ENCODE assay signal across 20 cellular contexts in genomic region chr15:76756371-76756770, GRCh38.
"Had no signal": no experiment of that assay in that cellular context is flagged by ENCODE, and none has a peak within 500 bp of the region (broad histone marks: within the 10 kb centered on the region; RNA-seq: fewer than 3 reads in every experiment).

No MANE protein-coding gene starts in this region.

- H3K36me3 ChIP-seq: breast epithelium had no signal

- H3K27me3 ChIP-seq: breast epithelium, tibial nerve, vagina had no signal

- DNase-seq: activated B cell treated with CpG ODN at 0.5 μM for 24 hours; activated CD4-positive, alpha-beta memory T cell treated with anti-CD3 and anti-CD28 coated beads, Interleukin-2, amount 10 ng/mL, durations not matched to agents 7 days and 5 days; activated CD4-positive, alpha-beta T cell treated with anti-CD3 and anti-CD28 coated beads for 4 hours; activated CD8-positive, alpha-beta memory T cell treated with anti-CD3 and anti-CD28 coated beads, Interleukin-2, amount 10 ng/mL, durations not matched to agents 7 days and 5 days; amygdala; cerebellar nuclear complex; effector CD4-positive, alpha-beta T cell; hypothalamus; mammary epithelial cell; stimulated activated CD4-positive, alpha-beta T cell treated with anti-CD3 and anti-CD28 coated beads, Interleukin-12 subunit alpha, Interleukin-12 subunit beta, amount 100 ng/mL, for 4 hours; stimulated activated CD4-positive, alpha-beta T cell treated with anti-CD3 and anti-CD28 coated beads, Interleukin-2, amount 100 ng/mL, for 24 hours; stimulated activated naive CD8-positive, alpha-beta T cell treated with anti-CD3 and anti-CD28 coated beads, Interleukin-15, Interleukin-2, amounts not matched to agents 100 U/mL and 50 U/mL, for 24 hours; T-helper 1 cell; T-helper 9 cell had no signal

- H3K9me3 Mint-ChIP-seq: activated CD4-positive, alpha-beta memory T cell treated with anti-CD3 and anti-CD28 coated beads, Interleukin-2, amount 10 ng/mL, durations not matched to agents 7 days and 5 days had no signal

- H3K9me3 ChIP-seq: vagina had no signal

- H3K4me3 ChIP-seq: breast epithelium, tibial nerve, vagina had no signal

- ATAC-seq: activated CD8-positive, alpha-beta memory T cell treated with anti-CD3 and anti-CD28 coated beads, Interleukin-2, amount 10 ng/mL, durations not matched to agents 7 days and 5 days; stimulated activated naive CD8-positive, alpha-beta T cell treated with anti-CD3 and anti-CD28 coated beads, Interleukin-15, Interleukin-2, amounts not matched to agents 100 U/mL and 50 U/mL, for 24 hours had no signal

- H3K4me3 Mint-ChIP-seq: activated B cell treated with CpG ODN at 0.5 μM for 24 hours; activated CD4-positive, alpha-beta memory T cell treated with anti-CD3 and anti-CD28 coated beads, Interleukin-2, amount 10 ng/mL, durations not matched to agents 7 days and 5 days; activated CD8-positive, alpha-beta memory T cell treated with anti-CD3 and anti-CD28 coated beads, Interleukin-2, amount 10 ng/mL, durations not matched to agents 7 days and 5 days; activated naive CD8-positive, alpha-beta T cell had no signal

- H3K4me1 Mint-ChIP-seq: activated B cell treated with CpG ODN at 0.5 μM for 24 hours had no signal

- H3K4me1 ChIP-seq: breast epithelium, tibial nerve, vagina had no signal

- H3K27me3 Mint-ChIP-seq: activated B cell treated with CpG ODN at 0.5 μM for 24 hours; activated CD4-positive, alpha-beta memory T cell treated with anti-CD3 and anti-CD28 coated beads, Interleukin-2, amount 10 ng/mL, durations not matched to agents 7 days and 5 days; activated CD8-positive, alpha-beta memory T cell treated with anti-CD3 and anti-CD28 coated beads, Interleukin-2, amount 10 ng/mL, durations not matched to agents 7 days and 5 days; activated naive CD8-positive, alpha-beta T cell; progenitor cell of endocrine pancreas had no signal

- H3K27ac ChIP-seq: breast epithelium, tibial nerve, vagina had no signal

- H3K27ac Mint-ChIP-seq: activated B cell treated with CpG ODN at 0.5 μM for 24 hours; activated CD4-positive, alpha-beta memory T cell treated with anti-CD3 and anti-CD28 coated beads, Interleukin-2, amount 10 ng/mL, durations not matched to agents 7 days and 5 days; activated CD8-positive, alpha-beta memory T cell treated with anti-CD3 and anti-CD28 coated beads, Interleukin-2, amount 10 ng/mL, durations not matched to agents 7 days and 5 days; activated naive CD8-positive, alpha-beta T cell; progenitor cell of endocrine pancreas had no signal

- FAIRE-seq: keratinocyte had no signal
